In the genomic region with DNA sequence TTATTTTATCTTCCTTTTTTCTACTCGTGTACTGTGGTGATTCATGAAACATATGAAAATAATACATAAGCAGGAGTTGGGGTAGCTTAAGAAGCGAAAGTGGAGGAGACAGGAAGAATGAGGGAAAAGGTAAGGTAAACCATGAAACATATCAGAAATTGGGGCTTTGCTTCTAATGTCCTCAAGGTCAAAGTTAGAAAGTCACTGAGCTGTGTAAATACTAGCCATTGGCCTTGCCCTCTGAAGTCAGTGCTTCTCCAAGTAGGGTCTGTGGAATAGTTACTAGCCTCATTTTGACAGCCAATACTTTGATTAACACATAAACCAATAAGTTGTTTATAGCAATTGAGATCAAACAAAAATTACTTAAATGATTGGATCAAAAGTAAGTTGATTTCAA, we compare ENCODE assay signal across 18 cellular contexts.
DNase-seq lines count a peak whose midpoint lies in the region; ATAC-seq, FAIRE-seq and TF ChIP-seq lines count a peak whose summit lies in the region.
"Had no signal": no experiment of that assay in that cellular context is flagged by ENCODE, and none has a peak within 500 bp of the region (broad histone marks: within the 10 kb centered on the region; RNA-seq: fewer than 3 reads in every experiment).

No MANE protein-coding gene starts in this region.

- H4K91ac ChIP-seq in H9 (ENCODE audit: insufficient read length, low read depth, low read length): no peak overlapping the region

- peaks cover 24% of the 10 kb centered on the region; the same call in 1 of the 2 replicates for H3K79me2 ChIP-seq in H9 (ENCODE audit: insufficient read depth, low read length)
- H3K79me2 ChIP-seq in HepG2 (ENCODE audit: insufficient read depth, low read length): peaks cover 97% of the 10 kb centered on the region

- H3K4me1 ChIP-seq in H9 (ENCODE audit: insufficient read depth, low read length) (peaks cover 13% of the 10 kb centered on the region), HepG2 (ENCODE audit: insufficient read depth, low read length) (peaks cover 73% of the 10 kb centered on the region)

- H2AFZ ChIP-seq in H9 (ENCODE audit: low read length): no peak overlapping the region
- no peak overlapping the region for H2AFZ ChIP-seq in HepG2 (ENCODE audit: low read length)

- H3K4me3 Mint-ChIP-seq in CD4-positive, alpha-beta T cell: no peak overlapping the region
- H3K4me3 Mint-ChIP-seq in H9: no peak overlapping the region
- peak overlapping the region; percentile 33 for H3K4me3 Mint-ChIP-seq in activated T-helper 17 cell treated with anti-CD3 and anti-CD28 coated beads, Interleukin-2, amount 50 U/mL, for 72 hours
- no peak overlapping the region for H3K4me3 Mint-ChIP-seq in activated CD4-positive, alpha-beta T cell treated with anti-CD3 and anti-CD28 coated beads for 36 hours
- H3K4me3 Mint-ChIP-seq: B cell, CD14-positive monocyte had no signal

- CTCF ChIA-PET in CD4-positive, alpha-beta T cell (lab: Charles Lee): interaction anchor here (0.9 to 2.9 kb wide), 3 partner anchors 9 to 396 kb away, joined by 3 to 9 read pairs (median 5); no protein-coding TSS in a partner anchor
- CTCF ChIA-PET in HepG2 (lab: Yijun Ruan, JAX; ENCODE audit: low intra/inter-chr PET ratio, low total read pairs): no interaction called here
- CTCF ChIA-PET in activated CD4-positive, alpha-beta T cell treated with anti-CD3 and anti-CD28 coated beads for 36 hours (lab: Charles Lee): interaction anchor here (0.6 to 3.5 kb wide), 4 partner anchors 9 to 97 kb away, joined by 3 to 20 read pairs (median 5); no protein-coding TSS in a partner anchor

- no peak for TF ChIP-seq EP300 in HepG2 (IDR thresholded peaks at IDR 0.05; ENCODE audit: low read depth in 2 of 2, low read length in 2 of 2)
- no peak for TF ChIP-seq EP300 in HepG2 (CRISPR knock-in tag; IDR thresholded peaks at IDR 0.05; ENCODE audit: borderline replicate concordance)

- ATAC-seq in CD4-positive, alpha-beta T cell (ENCODE audit: poor library complexity): no peak
- ATAC-seq in activated T-helper 17 cell treated with anti-CD3 and anti-CD28 coated beads, Interleukin-2, amount 50 U/mL, for 72 hours (replicated peaks): no peak
- ATAC-seq in HepG2: no peak
- ATAC-seq in left cardiac atrium: no peak
- no peak for ATAC-seq in activated CD4-positive, alpha-beta T cell treated with anti-CD3 and anti-CD28 coated beads for 36 hours
- no peak for ATAC-seq in HG03469 (IDR thresholded peaks at IDR 0.05; ENCODE audit: unreplicated experiment)
- ATAC-seq: A549 had no signal

- H4K5ac ChIP-seq in H9 (ENCODE audit: insufficient read length, low read depth, low read length): no peak overlapping the region

- no peaks in the 10 kb centered on the region for H3K27me3 ChIP-seq in CD4-positive, alpha-beta T cell (ENCODE audit: control insufficient read depth, insufficient read depth, low read length)
- H3K27me3 ChIP-seq in H9 (ENCODE audit: insufficient read depth, low read length) (no peaks in the 10 kb centered on the region), HepG2 (ENCODE audit: control insufficient read depth in 1 of 2, insufficient read depth in 2 of 2, low read length in 2 of 2) (no peaks in the 10 kb centered on the region)
- H3K27me3 ChIP-seq: Peyer's patch had no signal

- no peak overlapping the region for H2BK5ac ChIP-seq in H9 (ENCODE audit: insufficient read length, low read length)

- H3K56ac ChIP-seq in H9 (ENCODE audit: insufficient read length, low read depth, low read length): no peak overlapping the region

- intact Hi-C loops in CD4-positive, alpha-beta T cell (cut with DNase I, micrococcal nuclease): loop anchor here in 1 of 2 experiments (5.0 kb wide), 1 partner anchor 37 kb away; no protein-coding TSS in a partner anchor
- intact Hi-C loops in HepG2 (cut with micrococcal nuclease; ENCODE audit: unreplicated experiment): loop anchor here (5.0 kb wide), 1 partner anchor 117 kb away; a partner anchor contains a TSS
- intact Hi-C loops in left cardiac atrium (cut with DNase I): no loop called here
- intact Hi-C loops in activated CD4-positive, alpha-beta T cell treated with anti-CD3 and anti-CD28 coated beads for 36 hours (cut with DNase I, micrococcal nuclease): loop anchor here in 1 of 2 experiments (1.0 kb wide), 1 partner anchor 9 kb away; no protein-coding TSS in a partner anchor

- BruUV-seq in HepG2 (replicated peaks; lab: Mats Ljungman, UMichigan): no TSS peak

- H3K36me3 Mint-ChIP-seq in CD4-positive, alpha-beta T cell (ENCODE audit: low read depth): peaks cover 17% of the 10 kb centered on the region
- H3K36me3 Mint-ChIP-seq in H9 (ENCODE audit: insufficient read depth in 1 of 3, low read depth in 3 of 3): peaks cover 0 to 7% (median 2%) of the 10 kb centered on the region in 3 experiments; a peak in 3 of 7 replicates
- H3K36me3 Mint-ChIP-seq in activated T-helper 17 cell treated with anti-CD3 and anti-CD28 coated beads, Interleukin-2, amount 50 U/mL, for 72 hours (ENCODE audit: low read depth): no peaks in the 10 kb centered on the region
- H3K36me3 Mint-ChIP-seq in activated CD4-positive, alpha-beta T cell treated with anti-CD3 and anti-CD28 coated beads for 36 hours (ENCODE audit: low read depth): peaks cover 8% of the 10 kb centered on the region

- no peaks in the 10 kb centered on the region for H3K23me2 ChIP-seq in H9 (ENCODE audit: insufficient read length, low read depth, low read length, poor library complexity, severe bottlenecking)

- H2AK5ac ChIP-seq in H9 (ENCODE audit: insufficient read length, low read length): no peak overlapping the region

- peak overlapping the region; percentile 31 for H3K27ac Mint-ChIP-seq in CD4-positive, alpha-beta T cell
- H3K27ac Mint-ChIP-seq in H9: peak overlapping the region in 2 of 3 experiments; percentile 1 to 25; a peak in 1 of 7 replicates
- no peak overlapping the region for H3K27ac Mint-ChIP-seq in activated T-helper 17 cell treated with anti-CD3 and anti-CD28 coated beads, Interleukin-2, amount 50 U/mL, for 72 hours
- H3K27ac Mint-ChIP-seq in activated CD4-positive, alpha-beta T cell treated with anti-CD3 and anti-CD28 coated beads for 36 hours: no peak overlapping the region
- H3K27ac Mint-ChIP-seq: B cell, CD14-positive monocyte had no signal

- DNase-seq in CD4-positive, alpha-beta T cell: no peak
- DNase-seq in H9 (no peak), HepG2 (ENCODE audit: low spot score) (no peak), left cardiac atrium (no peak), NCI-H1694 treated with DMSO at 0.1 percent for 48 hours (lab: John Stamatoyannopoulos, UW) (no peak)
- DNase-seq in activated CD4-positive, alpha-beta T cell treated with anti-CD3 and anti-CD28 coated beads for 36 hours: no peak
- DNase-seq: COR-L47, DMS79, NCI-H1694, NCI-H2081 treated with DMSO at 0.1 percent for 48 hours, Peyer's patch had no signal

- H3K9me3 ChIP-seq in CD4-positive, alpha-beta T cell (ENCODE audit: control insufficient read depth, low read length): no peaks in the 10 kb centered on the region
- H3K9me3 ChIP-seq in H9 (ENCODE audit: control insufficient read depth, low read depth, low read length) (no peaks in the 10 kb centered on the region), HepG2 (ENCODE audit: low read length) (no peaks in the 10 kb centered on the region)
- H3K9me3 ChIP-seq: A549, Peyer's patch had no signal

- H3K23ac ChIP-seq in H9 (ENCODE audit: insufficient read length, low read depth, low read length): no peak overlapping the region

- no peak for TF ChIP-seq RAD21 in HepG2 (CRISPR knock-in tag; IDR thresholded peaks at IDR 0.05)

- TF ChIP-seq CTCF in CD4-positive, alpha-beta T cell (IDR thresholded peaks at IDR 0.05): no peak
- TF ChIP-seq CTCF in H9 (conservative IDR thresholded peaks at IDR 0.05): no peak
- no peak for TF ChIP-seq CTCF in HepG2 (CRISPR knock-in tag; IDR thresholded peaks at IDR 0.05)

- peaks cover 4 to 9% of the 10 kb centered on the region in 2 experiments for H3K36me3 ChIP-seq in HepG2 (replicated peaks in 1 of 2; ENCODE audit: control insufficient read depth in 1 of 2, insufficient read depth in 2 of 2, low read length in 2 of 2)
- H3K36me3 ChIP-seq: Peyer's patch had no signal

- WGBS in H9 (ENCODE audit: extremely low coverage, insufficient read length, low lambda C conversion rate): no CpG with 5 or more reads among the region's 2 CpGs
- 83% methylated on average over 2 of the region's 2 CpGs for WGBS in HepG2 (ENCODE audit: low lambda C conversion rate)

- H3K9me3 Mint-ChIP-seq in CD4-positive, alpha-beta T cell: no peaks in the 10 kb centered on the region
- H3K9me3 Mint-ChIP-seq in H9: no peaks in the 10 kb centered on the region; a peak in 1 of 5 replicates
- H3K9me3 Mint-ChIP-seq in activated T-helper 17 cell treated with anti-CD3 and anti-CD28 coated beads, Interleukin-2, amount 50 U/mL, for 72 hours: peaks cover 3% of the 10 kb centered on the region
- no peaks in the 10 kb centered on the region for H3K9me3 Mint-ChIP-seq in activated CD4-positive, alpha-beta T cell treated with anti-CD3 and anti-CD28 coated beads for 36 hours (ENCODE audit: low read depth)
- H3K9me3 Mint-ChIP-seq: CD14-positive monocyte had no signal

- no peak overlapping the region for H2BK15ac ChIP-seq in H9 (ENCODE audit: low read depth, low read length)

- H2BK20ac ChIP-seq in H9 (ENCODE audit: low read depth, low read length, poor library complexity, severe bottlenecking): no peak overlapping the region

- no peak overlapping the region for H3K4me3 ChIP-seq in HepG2 (replicated peaks in 1 of 3; ENCODE audit: insufficient read depth in 1 of 3, low read depth in 2 of 3, low read length in 3 of 3)
- H3K4me3 ChIP-seq: A549, Peyer's patch had no signal

- H4K20me1 ChIP-seq in H9 (ENCODE audit: control insufficient read depth, insufficient read depth, insufficient read length) (no peaks in the 10 kb centered on the region), HepG2 (ENCODE audit: insufficient read depth, low read length) (peaks cover 89% of the 10 kb centered on the region)

- H4K8ac ChIP-seq in H9 (replicated peaks; ENCODE audit: insufficient read length, low read depth, low read length): no peak overlapping the region

- no peak overlapping the region for H3K18ac ChIP-seq in H9 (ENCODE audit: insufficient read length, low read depth, low read length)

- H3T11ph ChIP-seq in H9 (ENCODE audit: low read length): no peak overlapping the region

- no peak overlapping the region for H2BK12ac ChIP-seq in H9 (ENCODE audit: insufficient read length, low read depth, low read length)

- H3K9ac ChIP-seq in H9 (ENCODE audit: extremely low read depth, insufficient read length, low read length): no peak overlapping the region
- H3K9ac ChIP-seq in HepG2 (ENCODE audit: insufficient read depth, low read depth, low read length): no peak overlapping the region

- H3K4me1 Mint-ChIP-seq in CD4-positive, alpha-beta T cell (ENCODE audit: low read depth): peaks cover 87% of the 10 kb centered on the region
- peaks cover 58 to 63% of the 10 kb centered on the region in 2 experiments for H3K4me1 Mint-ChIP-seq in H9
- peaks cover 58% of the 10 kb centered on the region for H3K4me1 Mint-ChIP-seq in activated T-helper 17 cell treated with anti-CD3 and anti-CD28 coated beads, Interleukin-2, amount 50 U/mL, for 72 hours
- peaks cover 75% of the 10 kb centered on the region for H3K4me1 Mint-ChIP-seq in activated CD4-positive, alpha-beta T cell treated with anti-CD3 and anti-CD28 coated beads for 36 hours

- H3K27me3 Mint-ChIP-seq in CD4-positive, alpha-beta T cell: no peaks in the 10 kb centered on the region
- H3K27me3 Mint-ChIP-seq in H9 (ENCODE audit: low read depth): no peaks in the 10 kb centered on the region; the same call in 1 of the 2 replicates
- H3K27me3 Mint-ChIP-seq in activated T-helper 17 cell treated with anti-CD3 and anti-CD28 coated beads, Interleukin-2, amount 50 U/mL, for 72 hours: no peaks in the 10 kb centered on the region
- no peaks in the 10 kb centered on the region for H3K27me3 Mint-ChIP-seq in activated CD4-positive, alpha-beta T cell treated with anti-CD3 and anti-CD28 coated beads for 36 hours
- H3K27me3 Mint-ChIP-seq: B cell had no signal

- in situ Hi-C loops in HepG2 (cut with HindIII; ENCODE audit: extremely low pct_ligation_motif_present, low pct_unique_long_range_greater_than_20kb): no loop called here

- POLR2A ChIA-PET in CD4-positive, alpha-beta T cell (lab: Charles Lee): interaction anchor here (0.6 to 1.2 kb wide), 2 partner anchors 429 to 456 kb away, joined by 3 read pairs; no protein-coding TSS in a partner anchor
- POLR2A ChIA-PET in HepG2 (lab: Yijun Ruan, JAX): no interaction called here
- POLR2A ChIA-PET in activated CD4-positive, alpha-beta T cell treated with anti-CD3 and anti-CD28 coated beads for 36 hours (lab: Charles Lee): interaction anchor here (0.6 kb wide), 1 partner anchor 31 kb away, joined by 3 read pairs; no protein-coding TSS in a partner anchor

- no peak overlapping the region for H3K4ac ChIP-seq in H9 (ENCODE audit: low read depth, low read length)

- no peak for FAIRE-seq in HepG2 (lab: Jason Lieb, UNC)
- FAIRE-seq: A549, GM19239, H54 had no signal

- no peaks in the 10 kb centered on the region for H3K79me1 ChIP-seq in H9 (ENCODE audit: insufficient read depth, low read depth, low read length, poor library complexity, severe bottlenecking)

- H3K27ac ChIP-seq in CD4-positive, alpha-beta T cell (ENCODE audit: low read depth, low read length): no peak overlapping the region
- no peak overlapping the region for H3K27ac ChIP-seq in H9 (ENCODE audit: insufficient read length, low read depth, low read length)
- H3K27ac ChIP-seq in HepG2 (ENCODE audit: extremely low read length, insufficient read depth, low read length): no peak overlapping the region
- H3K27ac ChIP-seq: A549, Peyer's patch had no signal

- H2BK120ac ChIP-seq in H9 (ENCODE audit: low read depth, low read length, poor library complexity, severe bottlenecking): no peak overlapping the region

- H3K4me2 ChIP-seq in H9 (ENCODE audit: insufficient read depth, insufficient read length, low read length) (no peak overlapping the region), HepG2 (ENCODE audit: low read depth, low read length) (peak overlapping the region; percentile 1; the same call in 1 of the 2 replicates)
- H3K4me2 ChIP-seq: A549 had no signal

- TF ChIP-seq POLR2A in HepG2 (IDR thresholded peaks at IDR 0.05; ENCODE audit: insufficient read depth in 1 of 2, low read depth in 2 of 2, low read length in 2 of 2): no peak

- H3K14ac ChIP-seq in H9 (ENCODE audit: insufficient read depth, low read length): no peak overlapping the region

Comparison
In these comparisons a context has a peak if more than half of its experiments do, and no peak if none do; other contexts are left out.
1. H3K27ac Mint-ChIP-seq: peak in CD4-positive, alpha-beta T cell (single experiment) and H9 (2 of 3); none in activated T-helper 17 cell treated with anti-CD3 and anti-CD28 coated beads, Interleukin-2, amount 50 U/mL, for 72 hours (single experiment) and activated CD4-positive, alpha-beta T cell treated with anti-CD3 and anti-CD28 coated beads for 36 hours (single experiment).